40 cellular contexts compared by ENCODE assay signal in genomic region chr19:30267332-30267731, GRCh38.
"Had no signal": no experiment of that assay in that cellular context is flagged by ENCODE, and none has a peak within 500 bp of the region (broad histone marks: within the 10 kb centered on the region; RNA-seq: fewer than 3 reads in every experiment).

No MANE protein-coding gene starts in this region.

- H3K27ac Mint-ChIP-seq: activated CD4-positive, alpha-beta memory T cell treated with anti-CD3 and anti-CD28 coated beads, Interleukin-2, amount 10 ng/mL, durations not matched to agents 7 days and 5 days; activated CD4-positive, alpha-beta T cell treated with anti-CD3 and anti-CD28 coated beads for 36 hours; activated CD4-positive, alpha-beta T cell treated with anti-CD3 and anti-CD28 coated beads, Interleukin-2, amount 10 ng/mL, durations not matched to agents 7 days and 5 days; activated CD8-positive, alpha-beta memory T cell treated with anti-CD3 and anti-CD28 coated beads, Interleukin-2, amount 10 ng/mL, durations not matched to agents 7 days and 5 days; activated CD8-positive, alpha-beta T cell treated with anti-CD3 and anti-CD28 coated beads, Interleukin-2, amount 10 ng/mL, durations not matched to agents 7 days and 5 days; activated naive CD4-positive, alpha-beta T cell treated with anti-CD3 and anti-CD28 coated beads, Interleukin-2, amount 10 ng/mL, durations not matched to agents 7 days and 5 days; activated naive CD4-positive, alpha-beta T cell treated with anti-CD3 and anti-CD28 coated beads, Interleukin-2, amount 50 U/mL, for 24 hours; activated naive CD8-positive, alpha-beta T cell; activated naive CD8-positive, alpha-beta T cell treated with anti-CD3 and anti-CD28 coated beads, Interleukin-2, amount 10 ng/mL, durations not matched to agents 7 days and 5 days; activated naive CD8-positive, alpha-beta T cell treated with anti-CD3 and anti-CD28 coated beads, Interleukin-2, amount 50 U/mL, for 24 hours; activated T-cell treated with anti-CD3 and anti-CD28 coated beads, Interleukin-2, amount 50 U/mL, for 24 hours; activated T-helper 2 cell treated with anti-CD3 and anti-CD28 coated beads, Interferon-gamma antibody, Interleukin-2, Interleukin-4, amounts not matched to agents 10 μg/mL and 5 μg/mL and 100 μg/mL, durations not matched to agents 14 hours and 24 hours and 36 hours; T-helper 1 cell treated with Interleukin-12 subunit alpha and Interleukin-12 subunit beta and Interleukin-4 antibody, amounts not matched to agents 30 μg/mL and 1 μg/mL, for 36 hours; T-helper 2 cell treated with Interferon-gamma antibody and Interleukin-4, amounts not matched to agents 5 μg/mL and 100 μg/mL, for 36 hours; WTC11 had no signal

- H3K36me3 Mint-ChIP-seq: activated CD8-positive, alpha-beta memory T cell treated with anti-CD3 and anti-CD28 coated beads, Interleukin-2, amount 10 ng/mL, durations not matched to agents 7 days and 5 days; activated naive CD4-positive, alpha-beta T cell treated with anti-CD3 and anti-CD28 coated beads, Interleukin-2, amount 10 ng/mL, durations not matched to agents 7 days and 5 days; activated naive CD4-positive, alpha-beta T cell treated with anti-CD3 and anti-CD28 coated beads, Interleukin-2, amount 50 U/mL, for 24 hours; activated naive CD8-positive, alpha-beta T cell; activated naive CD8-positive, alpha-beta T cell treated with anti-CD3 and anti-CD28 coated beads, Interleukin-2, amount 10 ng/mL, durations not matched to agents 7 days and 5 days had no signal

- H3K27me3 ChIP-seq: ascending aorta, cardiac muscle cell had no signal

- H3K4me1 Mint-ChIP-seq: activated CD4-positive, alpha-beta memory T cell treated with anti-CD3 and anti-CD28 coated beads, Interleukin-2, amount 10 ng/mL, durations not matched to agents 7 days and 5 days; activated CD4-positive, alpha-beta T cell treated with anti-CD3 and anti-CD28 coated beads for 36 hours; activated CD4-positive, alpha-beta T cell treated with anti-CD3 and anti-CD28 coated beads, Interleukin-2, amount 10 ng/mL, durations not matched to agents 7 days and 5 days; activated CD8-positive, alpha-beta memory T cell treated with anti-CD3 and anti-CD28 coated beads, Interleukin-2, amount 10 ng/mL, durations not matched to agents 7 days and 5 days; activated naive CD4-positive, alpha-beta T cell treated with anti-CD3 and anti-CD28 coated beads, Interleukin-2, amount 10 ng/mL, durations not matched to agents 7 days and 5 days; activated naive CD4-positive, alpha-beta T cell treated with anti-CD3 and anti-CD28 coated beads, Interleukin-2, amount 50 U/mL, for 24 hours; activated naive CD8-positive, alpha-beta T cell treated with anti-CD3 and anti-CD28 coated beads, Interleukin-2, amount 10 ng/mL, durations not matched to agents 7 days and 5 days; activated naive CD8-positive, alpha-beta T cell treated with anti-CD3 and anti-CD28 coated beads, Interleukin-2, amount 50 U/mL, for 24 hours; central memory CD8-positive, alpha-beta T cell had no signal

- H3K27me3 Mint-ChIP-seq: activated naive CD4-positive, alpha-beta T cell treated with anti-CD3 and anti-CD28 coated beads, Interleukin-2, amount 10 ng/mL, durations not matched to agents 7 days and 5 days had no signal

- ATAC-seq: activated CD4-positive, alpha-beta T cell treated with anti-CD3 and anti-CD28 coated beads for 36 hours; activated CD4-positive, CD25-positive, alpha-beta regulatory T cell treated with anti-CD3 and anti-CD28 coated beads, Interleukin-2, amount 50 U/mL, for 24 hours; activated CD8-positive, alpha-beta memory T cell treated with anti-CD3 and anti-CD28 coated beads, Interleukin-2, amount 10 ng/mL, durations not matched to agents 7 days and 5 days; activated CD8-positive, alpha-beta T cell treated with anti-CD3 and anti-CD28 coated beads, Interleukin-2, amount 10 ng/mL, durations not matched to agents 7 days and 5 days; activated naive CD8-positive, alpha-beta T cell treated with anti-CD3 and anti-CD28 coated beads, Interleukin-2, amount 50 U/mL, for 24 hours; WTC11 had no signal

- H3K4me3 Mint-ChIP-seq: activated CD4-positive, alpha-beta memory T cell treated with anti-CD3 and anti-CD28 coated beads, Interleukin-2, amount 10 ng/mL, durations not matched to agents 7 days and 5 days; activated CD4-positive, alpha-beta T cell treated with anti-CD3 and anti-CD28 coated beads for 36 hours; activated CD4-positive, alpha-beta T cell treated with anti-CD3 and anti-CD28 coated beads, Interleukin-2, amount 10 ng/mL, durations not matched to agents 7 days and 5 days; activated CD8-positive, alpha-beta memory T cell treated with anti-CD3 and anti-CD28 coated beads, Interleukin-2, amount 10 ng/mL, durations not matched to agents 7 days and 5 days; activated CD8-positive, alpha-beta T cell treated with anti-CD3 and anti-CD28 coated beads, Interleukin-2, amount 10 ng/mL, durations not matched to agents 7 days and 5 days; activated naive CD4-positive, alpha-beta T cell treated with anti-CD3 and anti-CD28 coated beads, Interleukin-2, amount 10 ng/mL, durations not matched to agents 7 days and 5 days; activated naive CD4-positive, alpha-beta T cell treated with anti-CD3 and anti-CD28 coated beads, Interleukin-2, amount 50 U/mL, for 24 hours; activated naive CD8-positive, alpha-beta T cell; activated naive CD8-positive, alpha-beta T cell treated with anti-CD3 and anti-CD28 coated beads, Interleukin-2, amount 10 ng/mL, durations not matched to agents 7 days and 5 days; activated naive CD8-positive, alpha-beta T cell treated with anti-CD3 and anti-CD28 coated beads, Interleukin-2, amount 50 U/mL, for 24 hours; activated T-cell treated with anti-CD3 and anti-CD28 coated beads, Interleukin-2, amount 50 U/mL, for 24 hours; brain; central memory CD8-positive, alpha-beta T cell; T-helper 1 cell treated with Interleukin-12 subunit alpha and Interleukin-12 subunit beta and Interleukin-4 antibody, amounts not matched to agents 30 μg/mL and 1 μg/mL, for 36 hours; T-helper 2 cell treated with Interferon-gamma antibody and Interleukin-4, amounts not matched to agents 5 μg/mL and 100 μg/mL, for 36 hours; WTC11 had no signal

- H3K36me3 ChIP-seq: ascending aorta, cardiac muscle cell, WERI-Rb-1 had no signal

- H3K4me3 ChIP-seq: ascending aorta, cardiac muscle cell had no signal

- H3K9me3 ChIP-seq: ascending aorta had no signal

- FAIRE-seq: bronchial epithelial cell, TTC549 had no signal

- H3K27ac ChIP-seq: ascending aorta, cardiac muscle cell, WERI-Rb-1 had no signal

- DNase-seq: activated CD4-positive, alpha-beta memory T cell treated with anti-CD3 and anti-CD28 coated beads, Interleukin-2, amount 10 ng/mL, durations not matched to agents 7 days and 5 days; activated CD4-positive, alpha-beta T cell treated with anti-CD3 and anti-CD28 coated beads for 1 hour; activated CD4-positive, alpha-beta T cell treated with anti-CD3 and anti-CD28 coated beads for 36 hours; activated CD4-positive, alpha-beta T cell treated with anti-CD3 and anti-CD28 coated beads for 48 hours; activated CD4-positive, alpha-beta T cell treated with anti-CD3 and anti-CD28 coated beads, Interleukin-2, amount 10 ng/mL, durations not matched to agents 7 days and 5 days; activated CD4-positive, alpha-beta T cell treated with anti-CD3 and anti-CD28 coated beads, Interleukin-2, amount 50 U/mL, for 48 hours; activated CD4-positive, CD25-positive, alpha-beta regulatory T cell; activated CD8-positive, alpha-beta memory T cell treated with anti-CD3 and anti-CD28 coated beads for 24 hours; activated CD8-positive, alpha-beta memory T cell treated with anti-CD3 and anti-CD28 coated beads, Interleukin-2, amount 10 ng/mL, durations not matched to agents 7 days and 5 days; activated CD8-positive, alpha-beta memory T cell treated with anti-CD3 and anti-CD28 coated beads, Interleukin-2, amount 50 U/mL, for 48 hours; activated CD8-positive, alpha-beta T cell treated with anti-CD3 and anti-CD28 coated beads, Interleukin-2, amount 10 ng/mL, durations not matched to agents 7 days and 5 days; activated effector memory CD4-positive, alpha-beta T cell treated with Interleukin-2 at 50 U/mL for 16 hours; activated gamma-delta T cell; activated naive CD4-positive, alpha-beta T cell treated with anti-CD3 and anti-CD28 coated beads, Interleukin-2, amount 10 ng/mL, durations not matched to agents 7 days and 5 days; activated naive CD4-positive, alpha-beta T cell treated with Interleukin-2 at 50 U/mL for 16 hours; activated naive CD8-positive, alpha-beta T cell treated with anti-CD3 and anti-CD28 coated beads, Interleukin-2, amount 10 ng/mL, durations not matched to agents 7 days and 5 days; activated naive CD8-positive, alpha-beta T cell treated with anti-CD3 and anti-CD28 coated beads, Interleukin-2, amount 50 U/mL, for 24 hours; activated T-cell treated with anti-CD3 and anti-CD28 coated beads, Interleukin-2, amount 50 U/mL, for 24 hours; activated T-cell treated with anti-CD3 and anti-CD28 coated beads, Interleukin-2, amount 50 U/mL, for 48 hours; amygdala; anterior cingulate cortex; caudate nucleus; cerebellar nuclear complex; T-helper 1 cell; T-helper 2 cell; T-helper 9 cell; WERI-Rb-1 had no signal

- H3K9me3 Mint-ChIP-seq: activated CD4-positive, alpha-beta memory T cell treated with anti-CD3 and anti-CD28 coated beads, Interleukin-2, amount 10 ng/mL, durations not matched to agents 7 days and 5 days; activated CD4-positive, alpha-beta T cell treated with anti-CD3 and anti-CD28 coated beads, Interleukin-2, amount 10 ng/mL, durations not matched to agents 7 days and 5 days; activated naive CD4-positive, alpha-beta T cell treated with anti-CD3 and anti-CD28 coated beads, Interleukin-2, amount 10 ng/mL, durations not matched to agents 7 days and 5 days; activated naive CD8-positive, alpha-beta T cell treated with anti-CD3 and anti-CD28 coated beads, Interleukin-2, amount 10 ng/mL, durations not matched to agents 7 days and 5 days; activated T-helper 2 cell treated with anti-CD3 and anti-CD28 coated beads, Interferon-gamma antibody, Interleukin-2, Interleukin-4, amounts not matched to agents 10 μg/mL and 5 μg/mL and 100 μg/mL, durations not matched to agents 14 hours and 24 hours and 36 hours; T-helper 1 cell treated with Interleukin-12 subunit alpha and Interleukin-12 subunit beta and Interleukin-4 antibody, amounts not matched to agents 30 μg/mL and 1 μg/mL, for 36 hours had no signal

- H3K4me1 ChIP-seq: ascending aorta had no signal
